Comparison of ENCODE assay signal across 21 cellular contexts in the genomic region with DNA sequence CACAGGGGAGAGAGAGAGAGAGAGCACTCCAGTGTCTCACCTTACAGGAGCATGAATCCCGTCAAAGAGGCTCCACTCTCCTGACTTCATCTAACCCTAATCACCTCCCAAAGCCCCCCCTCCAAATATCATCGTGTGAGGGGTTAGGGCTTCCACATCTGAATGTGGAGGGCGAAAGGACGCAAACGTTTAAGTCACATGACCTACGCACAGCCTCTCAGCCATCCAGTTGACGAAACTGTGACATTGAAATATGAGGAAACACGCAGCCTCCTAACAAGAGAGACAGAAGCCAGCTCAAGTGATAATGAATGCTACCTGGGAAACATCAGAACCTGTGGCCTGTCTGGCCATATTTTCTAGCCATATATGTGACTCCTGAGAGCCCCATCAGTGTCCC.
"Had no signal": no experiment of that assay in that cellular context is flagged by ENCODE, and none has a peak within 500 bp of the region (broad histone marks: within the 10 kb centered on the region; RNA-seq: fewer than 3 reads in every experiment).

No MANE protein-coding gene starts in this region.

- H3K27ac Mint-ChIP-seq: effector memory CD8-positive, alpha-beta T cell; naive thymus-derived CD4-positive, alpha-beta T cell; nephron progenitor cell; progenitor cell of endocrine pancreas; stimulated activated effector memory CD8-positive, alpha-beta T cell treated with anti-CD3 and anti-CD28 coated beads, Interleukin-12 subunit alpha, Interleukin-12 subunit beta, amount 100 ng/mL, for 72 hours had no signal

- H3K4me1 Mint-ChIP-seq: naive thymus-derived CD4-positive, alpha-beta T cell; stimulated activated effector memory CD8-positive, alpha-beta T cell treated with anti-CD3 and anti-CD28 coated beads, Interleukin-12 subunit alpha, Interleukin-12 subunit beta, amount 100 ng/mL, for 72 hours had no signal

- ATAC-seq: effector memory CD8-positive, alpha-beta T cell; left lung; naive thymus-derived CD4-positive, alpha-beta T cell; pancreas; right lobe of liver; stimulated activated effector memory CD8-positive, alpha-beta T cell treated with anti-CD3 and anti-CD28 coated beads, Interleukin-12 subunit alpha, Interleukin-12 subunit beta, amount 100 ng/mL, for 72 hours had no signal

- DNase-seq: dermis blood vessel endothelial cell; effector memory CD8-positive, alpha-beta T cell; left lung; mesenchymal stem cell; midbrain; naive thymus-derived CD4-positive, alpha-beta T cell; nephron progenitor cell; stimulated activated CD4-positive, alpha-beta T cell treated with anti-CD3 and anti-CD28 coated beads, Interleukin-2, amount 100 ng/mL, for 24 hours; stimulated activated CD4-positive, alpha-beta T cell treated with anti-CD3 and anti-CD28 coated beads, Interleukin-4, amount 100 ng/mL, for 24 hours; stimulated activated naive CD4-positive, alpha-beta T cell treated with Interleukin-2 at 50 U/mL for 16 hours; stomach; thyroid gland; trophoblast cell had no signal

- H3K9me3 ChIP-seq: left lung, neutrophil, pancreas, right lobe of liver, stomach, thyroid gland had no signal

- H3K4me3 ChIP-seq: coronary artery, hepatocyte, left lung, pancreas, right lobe of liver, smooth muscle cell, stomach, thyroid gland had no signal

- H3K27me3 Mint-ChIP-seq: progenitor cell of endocrine pancreas had no signal

- H3K4me1 ChIP-seq: left lung, stomach, thyroid gland had no signal

- H3K27ac ChIP-seq: coronary artery, hepatocyte, left lung, neutrophil, pancreas, right lobe of liver, stomach, thyroid gland had no signal

- H3K36me3 Mint-ChIP-seq: naive thymus-derived CD4-positive, alpha-beta T cell had no signal

- H3K79me2 ChIP-seq: hepatocyte had no signal

- H3K4me3 Mint-ChIP-seq: effector memory CD8-positive, alpha-beta T cell; naive thymus-derived CD4-positive, alpha-beta T cell; nephron progenitor cell; stimulated activated effector memory CD8-positive, alpha-beta T cell treated with anti-CD3 and anti-CD28 coated beads, Interleukin-12 subunit alpha, Interleukin-12 subunit beta, amount 100 ng/mL, for 72 hours had no signal

- H3K27me3 ChIP-seq: hepatocyte, pancreas, right lobe of liver, thyroid gland had no signal

- H3K9me3 Mint-ChIP-seq: effector memory CD8-positive, alpha-beta T cell; stimulated activated effector memory CD8-positive, alpha-beta T cell treated with anti-CD3 and anti-CD28 coated beads, Interleukin-12 subunit alpha, Interleukin-12 subunit beta, amount 100 ng/mL, for 72 hours had no signal

- H3K4me2 ChIP-seq: hepatocyte, smooth muscle cell had no signal

- H2AFZ ChIP-seq: hepatocyte had no signal

- H3K36me3 ChIP-seq: left lung, neutrophil, pancreas, right lobe of liver, stomach, thyroid gland had no signal
